Comparison of ENCODE assay signal across 23 cellular contexts in genomic region chr1:2812136-2812535, GRCh38.
"Had no signal": no experiment of that assay in that cellular context is flagged by ENCODE, and none has a peak within 500 bp of the region (broad histone marks: within the 10 kb centered on the region; RNA-seq: fewer than 3 reads in every experiment).

No MANE protein-coding gene starts in this region.

- H3K4me1 Mint-ChIP-seq: mesothelial cell of epicardium had no signal

- ATAC-seq: foreskin keratinocyte, gastroesophageal sphincter, heart left ventricle, left lung, left ventricle myocardium superior, lower lobe of right lung, mucosa of descending colon had no signal

- DNase-seq: dermis blood vessel endothelial cell; dorsolateral prefrontal cortex; effector CD4-positive, alpha-beta T cell; effector memory CD4-positive, alpha-beta T cell; foreskin keratinocyte; hypothalamus; kidney glomerular epithelial cell; left ventricle myocardium superior; lower lobe of right lung; mesenchymal stem cell; mucosa of descending colon had no signal

- FAIRE-seq: colon, endothelial cell of umbilical vein, frontal cortex, islet of Langerhans, keratinocyte had no signal

- H3K27me3 ChIP-seq: foreskin keratinocyte, hepatocyte had no signal

- H3K9me3 ChIP-seq: mucosa of descending colon had no signal

- H3K4me3 Mint-ChIP-seq: mesothelial cell of epicardium had no signal

- H3K36me3 ChIP-seq: esophagus muscularis mucosa, gastroesophageal sphincter, heart left ventricle, left lung, lower lobe of right lung had no signal

- H3K4me1 ChIP-seq: esophagus muscularis mucosa, foreskin keratinocyte, gastroesophageal sphincter, heart left ventricle, left lung, lower lobe of right lung had no signal

- H3K27ac Mint-ChIP-seq: mesothelial cell of epicardium had no signal

- H3K79me2 ChIP-seq: hepatocyte had no signal

- H3K27ac ChIP-seq: coronary artery, dorsolateral prefrontal cortex, esophagus muscularis mucosa, foreskin keratinocyte, gastroesophageal sphincter, heart left ventricle, hepatocyte, left lung, lower lobe of right lung had no signal

- H3K4me3 ChIP-seq: coronary artery, dorsolateral prefrontal cortex, esophagus muscularis mucosa, gastroesophageal sphincter, heart left ventricle, hepatocyte, left lung, lower lobe of right lung, mucosa of descending colon had no signal

- H2AFZ ChIP-seq: hepatocyte had no signal

- H3K4me2 ChIP-seq: hepatocyte had no signal
